10 cellular contexts compared by ENCODE assay signal in genomic region chr17:29558139-29558538, GRCh38. TPM values are rescaled to one million over a fixed set of nuclear protein-coding genes. Genes with fewer than 3 reads are reported as not detected.
DNase-seq lines count a peak whose midpoint lies in the region; ATAC-seq, FAIRE-seq and TF ChIP-seq lines count a peak whose summit lies in the region.
"Not testable (repeated sequence)": the region's sequence is repeated elsewhere in the genome, so short reads cannot be mapped to it uniquely, and the experiment has no call there.
"Had no signal": no experiment of that assay in that cellular context is flagged by ENCODE, and none has a peak within 500 bp of the region (broad histone marks: within the 10 kb centered on the region; RNA-seq: fewer than 3 reads in every experiment).

No MANE protein-coding gene starts in this region.

- DNase-seq in activated CD4-positive, alpha-beta memory T cell treated with anti-CD3 and anti-CD28 coated beads, Interleukin-2, amount 10 ng/mL, durations not matched to agents 7 days and 5 days; activated T-cell treated with anti-CD3 and anti-CD28 coated beads, Interleukin-2, amount 50 U/mL, for 72 hours; K562 (ENCODE audit: extremely low read depth in 1 of 4, low spot score in 3 of 4); endothelial cell of umbilical vein (ENCODE audit: low read depth, low spot score); natural killer cell: not testable (repeated sequence)

- H3K27ac Mint-ChIP-seq in IgD-negative memory B cell, result peak overlapping the region in 2 of 3 donors; percentile 46 to 59
- H3K27ac Mint-ChIP-seq in activated CD4-positive, alpha-beta memory T cell treated with anti-CD3 and anti-CD28 coated beads, Interleukin-2, amount 10 ng/mL, durations not matched to agents 7 days and 5 days, result peak overlapping the region; percentile 46
- peak overlapping the region; percentile 63 for H3K27ac Mint-ChIP-seq in activated T-cell treated with anti-CD3 and anti-CD28 coated beads, Interleukin-2, amount 50 U/mL, for 72 hours
- H3K27ac Mint-ChIP-seq in natural killer cell, result peak overlapping the region; percentile 78 to 81
- H3K27ac Mint-ChIP-seq in stimulated activated memory B cell treated with anti-CD40 and anti-IgM and Interleukin-4, amounts not matched to agents 10 μg/mL and 1 μg/mL and 100 μg/mL, for 72 hours, result peak overlapping the region; percentile 95

- H3K9me3 ChIP-seq in BLaER1 treated with 17β-estradiol and CSF1 and Interleukin-3, amounts not matched to agents 10 nM and 100 nM (replicated peaks in 1 of 11); K562 (replicated peaks; ENCODE audit: control insufficient read depth, insufficient read depth, low read depth, low read length); endothelial cell of umbilical vein (replicated peaks; ENCODE audit: control insufficient read depth, insufficient read depth, low read length): not testable (repeated sequence)

- 26% methylated on average over 4 of the region's 5 CpGs for WGBS in K562 (ENCODE audit: insufficient coverage, low coverage, missing lambda C conversion rate)

- intact Hi-C loops in K562 (cut with micrococcal nuclease), result loop anchor here (10.0 kb wide), 1 partner anchor 413 kb away; no protein-coding TSS in a partner anchor
- intact Hi-C loops in endothelial cell of umbilical vein (cut with micrococcal nuclease); natural killer cell (cut with micrococcal nuclease): not testable (repeated sequence)

- not testable (repeated sequence) for TF ChIP-seq EP300 in K562 (IDR thresholded peaks at IDR 0.05; ENCODE audit: low read length)

- H3K9me1 ChIP-seq in K562 (ENCODE audit: control insufficient read depth, insufficient read depth, low read length); endothelial cell of umbilical vein (replicated peaks; ENCODE audit: control insufficient read depth, extremely low read depth, insufficient read depth, low read length): not testable (repeated sequence)

- H2AFZ ChIP-seq in K562 (ENCODE audit: low read depth, low read length); endothelial cell of umbilical vein (ENCODE audit: low read depth, low read length): not testable (repeated sequence)

- peak overlapping the region in 7 of 11 experiments; percentile 34 to 100 (median 96); a peak in 13 of 22 replicates for H3K4me2 ChIP-seq in BLaER1 treated with 17β-estradiol and CSF1 and Interleukin-3, amounts not matched to agents 10 nM and 100 nM
- not testable (repeated sequence) for H3K4me2 ChIP-seq in K562 (ENCODE audit: insufficient read depth, low read length); endothelial cell of umbilical vein (ENCODE audit: insufficient read depth, low read length)

- in situ Hi-C loops in K562 (cut with MboI), result not testable (repeated sequence)

- H3K36me3 ChIP-seq in BLaER1 treated with 17β-estradiol and CSF1 and Interleukin-3, amounts not matched to agents 10 nM and 100 nM, result peaks cover 0 to 20% (median 0%) of the 10 kb centered on the region in 11 experiments; a peak in 6 of 22 replicates
- not testable (repeated sequence) for H3K36me3 ChIP-seq in K562 (ENCODE audit: control insufficient read depth, insufficient read depth, low read length); endothelial cell of umbilical vein (ENCODE audit: control insufficient read depth in 2 of 2, extremely low read depth in 1 of 2, insufficient read depth in 2 of 2, low read length in 2 of 2)

- CTCF ChIA-PET in activated CD4-positive, alpha-beta memory T cell treated with anti-CD3 and anti-CD28 coated beads, Interleukin-2, amount 10 ng/mL, durations not matched to agents 7 days and 5 days (lab: Charles Lee), result interaction anchor here (1.7 to 3.6 kb wide), 2 partner anchors 24 to 188 kb away, joined by 3 to 9 read pairs; no protein-coding TSS in a partner anchor
- CTCF ChIA-PET in K562 (lab: Yijun Ruan, JAX; ENCODE audit: low intra/inter-chr PET ratio), result not testable (repeated sequence)
- CTCF ChIA-PET in endothelial cell of umbilical vein (lab: Charles Lee), result interaction anchor here (4.1 kb wide), 1 partner anchor 22 kb away, joined by 16 read pairs; no protein-coding TSS in a partner anchor

- not testable (repeated sequence) for TF ChIP-seq POLR2A in K562 (conservative IDR thresholded peaks at IDR 0.05); endothelial cell of umbilical vein (IDR thresholded peaks at IDR 0.05; ENCODE audit: low read depth, low read length)

- TF ChIP-seq RAD21 in K562 (CRISPR knock-in tag; conservative IDR thresholded peaks at IDR 0.05 in 1 of 2, IDR thresholded peaks at IDR 0.05 in 1 of 2), result not testable (repeated sequence)

- not testable (repeated sequence) for FAIRE-seq in K562 (lab: Jason Lieb, UNC)
- FAIRE-seq in endothelial cell of umbilical vein (lab: Jason Lieb, UNC), result peak; percentile 50

- not testable (repeated sequence) for H3K9me3 Mint-ChIP-seq in IgD-negative memory B cell; activated CD4-positive, alpha-beta memory T cell treated with anti-CD3 and anti-CD28 coated beads, Interleukin-2, amount 10 ng/mL, durations not matched to agents 7 days and 5 days; activated T-cell treated with anti-CD3 and anti-CD28 coated beads, Interleukin-2, amount 50 U/mL, for 72 hours; natural killer cell; stimulated activated memory B cell treated with anti-CD40 and anti-IgM and Interleukin-4, amounts not matched to agents 10 μg/mL and 1 μg/mL and 100 μg/mL, for 72 hours

- POLR2A ChIA-PET in activated CD4-positive, alpha-beta memory T cell treated with anti-CD3 and anti-CD28 coated beads, Interleukin-2, amount 10 ng/mL, durations not matched to agents 7 days and 5 days (lab: Charles Lee); K562 (lab: Yijun Ruan, JAX); endothelial cell of umbilical vein (lab: Charles Lee): not testable (repeated sequence)

- H3K27me3 Mint-ChIP-seq in IgD-negative memory B cell; activated CD4-positive, alpha-beta memory T cell treated with anti-CD3 and anti-CD28 coated beads, Interleukin-2, amount 10 ng/mL, durations not matched to agents 7 days and 5 days; activated T-cell treated with anti-CD3 and anti-CD28 coated beads, Interleukin-2, amount 50 U/mL, for 72 hours (ENCODE audit: low read depth); natural killer cell (ENCODE audit: low read depth in 2 of 2); stimulated activated memory B cell treated with anti-CD40 and anti-IgM and Interleukin-4, amounts not matched to agents 10 μg/mL and 1 μg/mL and 100 μg/mL, for 72 hours: not testable (repeated sequence)

- ATAC-seq in activated T-cell treated with anti-CD3 and anti-CD28 coated beads, Interleukin-2, amount 50 U/mL, for 72 hours (replicated peaks in 1 of 2); K562; natural killer cell; stimulated activated memory B cell treated with anti-CD40 and anti-IgM and Interleukin-4, amounts not matched to agents 10 μg/mL and 1 μg/mL and 100 μg/mL, for 72 hours: not testable (repeated sequence)

- peaks cover 32 to 48% (median 33%) of the 10 kb centered on the region in 3 donors for H3K4me1 Mint-ChIP-seq in IgD-negative memory B cell
- peaks cover 44% of the 10 kb centered on the region for H3K4me1 Mint-ChIP-seq in activated CD4-positive, alpha-beta memory T cell treated with anti-CD3 and anti-CD28 coated beads, Interleukin-2, amount 10 ng/mL, durations not matched to agents 7 days and 5 days
- H3K4me1 Mint-ChIP-seq in activated T-cell treated with anti-CD3 and anti-CD28 coated beads, Interleukin-2, amount 50 U/mL, for 72 hours (ENCODE audit: low read depth), result peaks cover 28% of the 10 kb centered on the region
- H3K4me1 Mint-ChIP-seq in natural killer cell, result peaks cover 38 to 45% of the 10 kb centered on the region in 2 donors
- H3K4me1 Mint-ChIP-seq in stimulated activated memory B cell treated with anti-CD40 and anti-IgM and Interleukin-4, amounts not matched to agents 10 μg/mL and 1 μg/mL and 100 μg/mL, for 72 hours, result peaks cover 68% of the 10 kb centered on the region

- dilution Hi-C loops in endothelial cell of umbilical vein (cut with MboI; ENCODE audit: extremely low pct_ligation_motif_present, low sequenced_read_pairs), result not testable (repeated sequence)

- peaks cover 0 to 16% (median 0%) of the 10 kb centered on the region in 11 experiments; a peak in 2 of 22 replicates for H4K20me1 ChIP-seq in BLaER1 treated with 17β-estradiol and CSF1 and Interleukin-3, amounts not matched to agents 10 nM and 100 nM
- peaks cover 19% of the 10 kb centered on the region for H4K20me1 ChIP-seq in K562 (replicated peaks; ENCODE audit: control insufficient read depth, insufficient read depth, low read length)
- H4K20me1 ChIP-seq in endothelial cell of umbilical vein (replicated peaks; ENCODE audit: control insufficient read depth, extremely low read depth, insufficient read depth, low read length), result not testable (repeated sequence)

- H3K4me1 ChIP-seq in BLaER1 treated with 17β-estradiol and CSF1 and Interleukin-3, amounts not matched to agents 10 nM and 100 nM, result peaks cover 42 to 65% (median 61%) of the 10 kb centered on the region in 10 experiments
- peaks cover 8 to 14% of the 10 kb centered on the region in 2 experiments; a peak in 4 of 5 replicates for H3K4me1 ChIP-seq in K562 (replicated peaks in 1 of 2; ENCODE audit: control insufficient read depth in 2 of 2, insufficient read depth in 2 of 2, low read length in 2 of 2)
- not testable (repeated sequence) for H3K4me1 ChIP-seq in endothelial cell of umbilical vein (ENCODE audit: control insufficient read depth, extremely low read depth, insufficient read depth, low read length)

- H3K27ac ChIP-seq in BLaER1 treated with 17β-estradiol and CSF1 and Interleukin-3, amounts not matched to agents 10 nM and 100 nM, result peak overlapping the region in 4 of 11 experiments; percentile 16 to 89 (median 82); a peak in 4 of 22 replicates
- not testable (repeated sequence) for H3K27ac ChIP-seq in K562 (ENCODE audit: extremely low read depth, low read depth, low read length); endothelial cell of umbilical vein (ENCODE audit: insufficient read depth, low read depth, low read length)

- peak overlapping the region in 2 of 4 donors; percentile 72 to 78 for H3K4me3 Mint-ChIP-seq in IgD-negative memory B cell
- H3K4me3 Mint-ChIP-seq in activated CD4-positive, alpha-beta memory T cell treated with anti-CD3 and anti-CD28 coated beads, Interleukin-2, amount 10 ng/mL, durations not matched to agents 7 days and 5 days; activated T-cell treated with anti-CD3 and anti-CD28 coated beads, Interleukin-2, amount 50 U/mL, for 72 hours; natural killer cell; stimulated activated memory B cell treated with anti-CD40 and anti-IgM and Interleukin-4, amounts not matched to agents 10 μg/mL and 1 μg/mL and 100 μg/mL, for 72 hours: not testable (repeated sequence)

- not testable (repeated sequence) for H3K27me3 ChIP-seq in BLaER1 treated with 17β-estradiol and CSF1 and Interleukin-3, amounts not matched to agents 10 nM and 100 nM; endothelial cell of umbilical vein (ENCODE audit: control insufficient read depth in 2 of 2, insufficient read depth in 2 of 2, low read length in 2 of 2)
- peaks cover 10 to 20% of the 10 kb centered on the region in 2 experiments; a peak in 4 of 5 replicates for H3K27me3 ChIP-seq in K562 (ENCODE audit: control insufficient read depth in 2 of 2, insufficient read depth in 2 of 2, low read length in 2 of 2)

- not testable (repeated sequence) for BruUV-seq in K562 (replicated peaks; lab: Mats Ljungman, UMichigan); endothelial cell of umbilical vein (replicated peaks; lab: Mats Ljungman, UMichigan)

- not testable (repeated sequence) for H3K4me3 ChIP-seq in BLaER1 treated with 17β-estradiol and CSF1 and Interleukin-3, amounts not matched to agents 10 nM and 100 nM; K562; endothelial cell of umbilical vein (replicated peaks in 1 of 3; ENCODE audit: insufficient read depth in 1 of 3, low read depth in 1 of 3, low read length in 3 of 3)

- TF ChIP-seq CTCF in K562 (IDR thresholded peaks at IDR 0.05 in 2 of 3, conservative IDR thresholded peaks at IDR 0.05 in 1 of 3; ENCODE audit: insufficient read depth in 2 of 3, low read depth in 1 of 3, low read length in 3 of 3); endothelial cell of umbilical vein (IDR thresholded peaks at IDR 0.05; ENCODE audit: extremely low read depth in 1 of 2, insufficient read depth in 1 of 2, low read depth in 1 of 2, low read length in 2 of 2); natural killer cell (IDR thresholded peaks at IDR 0.05): not testable (repeated sequence)

- not testable (repeated sequence) for H3K9ac ChIP-seq in BLaER1 treated with 17β-estradiol and CSF1 and Interleukin-3, amounts not matched to agents 10 nM and 100 nM; K562 (ENCODE audit: insufficient read depth in 1 of 2, low read depth in 2 of 2, low read length in 2 of 2); endothelial cell of umbilical vein (replicated peaks; ENCODE audit: extremely low read depth, insufficient read depth, low read length)

- H3K36me3 Mint-ChIP-seq in IgD-negative memory B cell; activated T-cell treated with anti-CD3 and anti-CD28 coated beads, Interleukin-2, amount 50 U/mL, for 72 hours (ENCODE audit: insufficient read depth in 2 of 2); natural killer cell: not testable (repeated sequence)
- H3K36me3 Mint-ChIP-seq in activated CD4-positive, alpha-beta memory T cell treated with anti-CD3 and anti-CD28 coated beads, Interleukin-2, amount 10 ng/mL, durations not matched to agents 7 days and 5 days (ENCODE audit: low read depth), result peaks cover 24% of the 10 kb centered on the region
- H3K36me3 Mint-ChIP-seq in stimulated activated memory B cell treated with anti-CD40 and anti-IgM and Interleukin-4, amounts not matched to agents 10 μg/mL and 1 μg/mL and 100 μg/mL, for 72 hours, result peaks cover 16% of the 10 kb centered on the region

- not testable (repeated sequence) for H3K79me2 ChIP-seq in K562 (ENCODE audit: control insufficient read depth, insufficient read depth, low read length); endothelial cell of umbilical vein (ENCODE audit: control insufficient read depth, insufficient read depth, low read length)

RNA-seq across cellular contexts. Expression of gene ABHD15, which starts 8.7 kb away (rescaled TPM):
- 11.7 TPM for polyA plus RNA-seq in IgD-negative memory B cell
- total RNA-seq in activated CD4-positive, alpha-beta memory T cell treated with anti-CD3 and anti-CD28 coated beads, Interleukin-2, amount 10 ng/mL, durations not matched to agents 7 days and 5 days, result 10 to 100 TPM; 18.5 to 19.3 TPM
- total RNA-seq in activated T-cell treated with anti-CD3 and anti-CD28 coated beads, Interleukin-2, amount 50 U/mL, for 72 hours, result 1 to 10 TPM; 7.4 to 7.7 TPM
- total RNA-seq in K562 (2011; cell fraction: chromatin; rRNA removed; ENCODE audit: low replicate concordance), result 4.0 and 8.2 TPM in 2 replicates
- total RNA-seq in K562 (2011; cell fraction: nucleolus; rRNA removed), result 6.7 and 7.8 TPM in 2 replicates
- total RNA-seq in K562 (2011; cell fraction: nucleoplasm; rRNA removed), result 4.4 and 5.1 TPM in 2 replicates
- 2.4 and 3.1 TPM in 2 replicates for total RNA-seq in K562 (2014; rRNA removed)
- 2.0 and 2.2 TPM in 2 replicates for total RNA-seq in K562 (2014; rRNA removed; fragmentation: Illumina TruSeq; extraction: Trizol)
- 3.8 and 4.2 TPM in 2 replicates for total RNA-seq in K562 (2015; rRNA removed; fragmentation: Illumina TruSeq; extraction: Trizol)
- 4.0 and 4.2 TPM in 2 replicates for total RNA-seq in K562 (2021)
- 0.85 and 1.8 TPM in 2 replicates for polyA plus RNA-seq in K562 (2011; rRNA removed)
- polyA plus RNA-seq in K562 (2011; cell fraction: cytosol; rRNA removed), result 0.83 and 3.0 TPM in 2 replicates
- 1.4 and 2.9 TPM in 2 replicates for polyA plus RNA-seq in K562 (2011; cell fraction: nucleus; rRNA removed)
- 3.2 and 5.4 TPM in 2 replicates for polyA plus RNA-seq in K562 (2012)
- polyA plus RNA-seq in K562 (2014; fragmentation: Illumina TruSeq; extraction: Trizol), result 2.4 and 2.5 TPM in 2 replicates
- polyA plus RNA-seq in K562 (2014; fragmentation: Nextera tagmentation; extraction: Ambion mirVana), result under 1 TPM; 0.85 to 0.97 TPM
- polyA plus RNA-seq in K562 (2014; rRNA removed), result 2.1 and 2.9 TPM in 2 replicates
- 1.6 and 3.6 TPM in 2 replicates for polyA minus RNA-seq in K562 (2011; rRNA and poly(A)+ RNA removed)
- polyA minus RNA-seq in K562 (2011; cell fraction: cytosol; rRNA and poly(A)+ RNA removed), result 1.5 and 2.9 TPM in 2 replicates
- 1.7 and 2.8 TPM in 2 replicates for polyA minus RNA-seq in K562 (2011; cell fraction: nucleus; rRNA and poly(A)+ RNA removed)
- 5.6 and 5.9 TPM in 2 replicates for total RNA-seq in endothelial cell of umbilical vein
- 3.8 and 4.7 TPM in 2 replicates for polyA plus RNA-seq in endothelial cell of umbilical vein
- polyA plus RNA-seq in endothelial cell of umbilical vein (2011; cell fraction: cytosol; rRNA removed), result 3.7 and 4.2 TPM in 2 replicates
- polyA plus RNA-seq in endothelial cell of umbilical vein (2011; cell fraction: nucleus; rRNA removed), result 3.1 and 3.4 TPM in 2 replicates
- 6.1 TPM in 2 replicates for polyA plus RNA-seq in endothelial cell of umbilical vein (2012)
- 5.5 and 8.6 TPM in 2 replicates for polyA minus RNA-seq in endothelial cell of umbilical vein
- polyA minus RNA-seq in endothelial cell of umbilical vein (2011; cell fraction: cytosol; rRNA and poly(A)+ RNA removed), result 7.7 TPM
- 1.8 and 2.7 TPM in 2 replicates for polyA minus RNA-seq in endothelial cell of umbilical vein (2011; cell fraction: nucleus; rRNA and poly(A)+ RNA removed)
- total RNA-seq in natural killer cell, result 10 to 100 TPM; 31.7 to 33.8 (median 33.1) TPM

RNA-seq across cellular contexts. Expression of gene TP53I13, which starts 10.4 kb away (rescaled TPM):
- polyA plus RNA-seq in IgD-negative memory B cell (29.4 TPM), K562 (2011; rRNA removed) (9.1 and 10.3 TPM in 2 replicates), K562 (2014; fragmentation: Illumina TruSeq; extraction: Trizol) (4.7 and 13.5 TPM in 2 replicates), K562 (2014; fragmentation: Nextera tagmentation; extraction: Ambion mirVana) (under 1 TPM; 0.08 to 0.13 TPM), K562 (2014; rRNA removed) (23.8 and 27.2 TPM in 2 replicates), endothelial cell of umbilical vein (42.7 and 72.3 TPM in 2 replicates)
- total RNA-seq in activated CD4-positive, alpha-beta memory T cell treated with anti-CD3 and anti-CD28 coated beads, Interleukin-2, amount 10 ng/mL, durations not matched to agents 7 days and 5 days, result 100 to 1,000 TPM; 112 to 118 TPM
- total RNA-seq in activated T-cell treated with anti-CD3 and anti-CD28 coated beads, Interleukin-2, amount 50 U/mL, for 72 hours, result 100 to 1,000 TPM in 1 of 2 donors, 10 to 100 TPM in 1; 77.4 to 103 TPM
- total RNA-seq in K562 (2011; cell fraction: chromatin; rRNA removed; ENCODE audit: low replicate concordance), result 13.5 and 50.0 TPM in 2 replicates
- 63.0 and 73.5 TPM in 2 replicates for total RNA-seq in K562 (2011; cell fraction: nucleolus; rRNA removed)
- 36.1 and 46.0 TPM in 2 replicates for total RNA-seq in K562 (2011; cell fraction: nucleoplasm; rRNA removed)
- total RNA-seq in K562 (2014; rRNA removed) (25.2 and 27.6 TPM in 2 replicates), K562 (2014; rRNA removed; fragmentation: Illumina TruSeq; extraction: Trizol) (1.8 and 3.3 TPM in 2 replicates), K562 (2015; rRNA removed; fragmentation: Illumina TruSeq; extraction: Trizol) (13.0 and 13.9 TPM in 2 replicates), K562 (2021) (24.5 and 28.3 TPM in 2 replicates), endothelial cell of umbilical vein (33.8 and 41.1 TPM in 2 replicates), natural killer cell (100 to 1,000 TPM; 122 to 148 (median 148) TPM)
- polyA plus RNA-seq in K562 (2011; cell fraction: cytosol; rRNA removed), result 9.9 and 48.3 TPM in 2 replicates
- polyA plus RNA-seq in K562 (2011; cell fraction: nucleus; rRNA removed), result 48.7 and 101 TPM in 2 replicates
- polyA plus RNA-seq in K562 (2012), result 16.9 and 38.4 TPM in 2 replicates
- 1.5 and 4.3 TPM in 2 replicates for polyA minus RNA-seq in K562 (2011; rRNA and poly(A)+ RNA removed)
- 16.0 and 22.0 TPM in 2 replicates for polyA minus RNA-seq in K562 (2011; cell fraction: cytosol; rRNA and poly(A)+ RNA removed)
- 17.6 and 17.8 TPM in 2 replicates for polyA minus RNA-seq in K562 (2011; cell fraction: nucleus; rRNA and poly(A)+ RNA removed)
- polyA plus RNA-seq in endothelial cell of umbilical vein (2011; cell fraction: cytosol; rRNA removed), result 19.3 and 35.8 TPM in 2 replicates
- 93.1 and 99.6 TPM in 2 replicates for polyA plus RNA-seq in endothelial cell of umbilical vein (2011; cell fraction: nucleus; rRNA removed)
- 22.6 and 36.1 TPM in 2 replicates for polyA plus RNA-seq in endothelial cell of umbilical vein (2012)
- 12.9 and 23.4 TPM in 2 replicates for polyA minus RNA-seq in endothelial cell of umbilical vein
- polyA minus RNA-seq in endothelial cell of umbilical vein (2011; cell fraction: cytosol; rRNA and poly(A)+ RNA removed), result 18.9 TPM
- 7.2 and 21.1 TPM in 2 replicates for polyA minus RNA-seq in endothelial cell of umbilical vein (2011; cell fraction: nucleus; rRNA and poly(A)+ RNA removed)

RNA-seq across cellular contexts. Expression of gene GIT1, which starts 31.3 kb away (rescaled TPM):
- polyA plus RNA-seq in IgD-negative memory B cell, result 8.6 TPM
- 10 to 100 TPM; 76.6 to 80.4 TPM for total RNA-seq in activated CD4-positive, alpha-beta memory T cell treated with anti-CD3 and anti-CD28 coated beads, Interleukin-2, amount 10 ng/mL, durations not matched to agents 7 days and 5 days
- total RNA-seq in activated T-cell treated with anti-CD3 and anti-CD28 coated beads, Interleukin-2, amount 50 U/mL, for 72 hours, result 10 to 100 TPM; 45.0 to 47.4 TPM
- 26.1 and 92.6 TPM in 2 replicates for total RNA-seq in K562 (2011; cell fraction: chromatin; rRNA removed; ENCODE audit: low replicate concordance)
- 53.0 and 61.9 TPM in 2 replicates for total RNA-seq in K562 (2011; cell fraction: nucleolus; rRNA removed)
- 24.8 and 33.5 TPM in 2 replicates for total RNA-seq in K562 (2011; cell fraction: nucleoplasm; rRNA removed)
- 22.6 and 27.5 TPM in 2 replicates for total RNA-seq in K562 (2014; rRNA removed)
- total RNA-seq in K562 (2014; rRNA removed; fragmentation: Illumina TruSeq; extraction: Trizol), result 7.2 and 11.4 TPM in 2 replicates
- 17.1 and 17.3 TPM in 2 replicates for total RNA-seq in K562 (2015; rRNA removed; fragmentation: Illumina TruSeq; extraction: Trizol)
- 31.3 and 35.3 TPM in 2 replicates for total RNA-seq in K562 (2021)
- 15.9 and 16.5 TPM in 2 replicates for polyA plus RNA-seq in K562 (2011; rRNA removed)
- 12.4 and 42.3 TPM in 2 replicates for polyA plus RNA-seq in K562 (2011; cell fraction: cytosol; rRNA removed)
- 30.8 and 82.9 TPM in 2 replicates for polyA plus RNA-seq in K562 (2011; cell fraction: nucleus; rRNA removed)
- 22.2 and 29.8 TPM in 2 replicates for polyA plus RNA-seq in K562 (2012)
- polyA plus RNA-seq in K562 (2014; fragmentation: Illumina TruSeq; extraction: Trizol), result 29.9 and 31.2 TPM in 2 replicates
- polyA plus RNA-seq in K562 (2014; fragmentation: Nextera tagmentation; extraction: Ambion mirVana), result under 1 TPM; 0.35 to 0.38 TPM
- 21.4 and 21.6 TPM in 2 replicates for polyA plus RNA-seq in K562 (2014; rRNA removed)
- polyA minus RNA-seq in K562 (2011; rRNA and poly(A)+ RNA removed), result 7.8 and 14.8 TPM in 2 replicates
- 22.0 and 24.6 TPM in 2 replicates for polyA minus RNA-seq in K562 (2011; cell fraction: cytosol; rRNA and poly(A)+ RNA removed)
- 21.4 and 31.9 TPM in 2 replicates for polyA minus RNA-seq in K562 (2011; cell fraction: nucleus; rRNA and poly(A)+ RNA removed)
- 82.0 and 92.5 TPM in 2 replicates for total RNA-seq in endothelial cell of umbilical vein
- polyA plus RNA-seq in endothelial cell of umbilical vein, result 75.5 and 97.5 TPM in 2 replicates
- polyA plus RNA-seq in endothelial cell of umbilical vein (2011; cell fraction: cytosol; rRNA removed), result 74.6 and 75.7 TPM in 2 replicates
- 118 and 146 TPM in 2 replicates for polyA plus RNA-seq in endothelial cell of umbilical vein (2011; cell fraction: nucleus; rRNA removed)
- 63.1 and 66.3 TPM in 2 replicates for polyA plus RNA-seq in endothelial cell of umbilical vein (2012)
- polyA minus RNA-seq in endothelial cell of umbilical vein, result 63.9 and 96.6 TPM in 2 replicates
- polyA minus RNA-seq in endothelial cell of umbilical vein (2011; cell fraction: cytosol; rRNA and poly(A)+ RNA removed), result 44.4 TPM
- polyA minus RNA-seq in endothelial cell of umbilical vein (2011; cell fraction: nucleus; rRNA and poly(A)+ RNA removed), result 40.9 and 60.4 TPM in 2 replicates
- total RNA-seq in natural killer cell, result 10 to 100 TPM; 39.4 to 61.4 (median 54.6) TPM

RNA-seq across cellular contexts. Expression of gene ANKRD13B, which starts 34.8 kb away (rescaled TPM):
- not detected for polyA plus RNA-seq in IgD-negative memory B cell
- total RNA-seq in activated CD4-positive, alpha-beta memory T cell treated with anti-CD3 and anti-CD28 coated beads, Interleukin-2, amount 10 ng/mL, durations not matched to agents 7 days and 5 days, result 10 to 100 TPM; 11.3 to 13.6 TPM
- 10 to 100 TPM in 1 of 2 donors, 1 to 10 TPM in 1; 7.9 to 13.5 TPM for total RNA-seq in activated T-cell treated with anti-CD3 and anti-CD28 coated beads, Interleukin-2, amount 50 U/mL, for 72 hours
- 17.2 and 53.9 TPM in 2 replicates for total RNA-seq in K562 (2011; cell fraction: chromatin; rRNA removed; ENCODE audit: low replicate concordance)
- total RNA-seq in K562 (2011; cell fraction: nucleolus; rRNA removed), result 37.9 and 41.4 TPM in 2 replicates
- 20.8 and 22.1 TPM in 2 replicates for total RNA-seq in K562 (2011; cell fraction: nucleoplasm; rRNA removed)
- 15.8 and 17.1 TPM in 2 replicates for total RNA-seq in K562 (2014; rRNA removed)
- total RNA-seq in K562 (2014; rRNA removed; fragmentation: Illumina TruSeq; extraction: Trizol), result 2.5 and 3.5 TPM in 2 replicates
- total RNA-seq in K562 (2015; rRNA removed; fragmentation: Illumina TruSeq; extraction: Trizol), result 4.3 and 5.0 TPM in 2 replicates
- 22.3 and 28.1 TPM in 2 replicates for total RNA-seq in K562 (2021)
- polyA plus RNA-seq in K562 (2011; rRNA removed), result 4.6 and 6.5 TPM in 2 replicates
- polyA plus RNA-seq in K562 (2011; cell fraction: cytosol; rRNA removed), result 3.9 and 14.6 TPM in 2 replicates
- polyA plus RNA-seq in K562 (2011; cell fraction: nucleus; rRNA removed), result 28.4 and 73.6 TPM in 2 replicates
- 9.4 and 11.3 TPM in 2 replicates for polyA plus RNA-seq in K562 (2012)
- 10.3 and 11.7 TPM in 2 replicates for polyA plus RNA-seq in K562 (2014; fragmentation: Illumina TruSeq; extraction: Trizol)
- polyA plus RNA-seq in K562 (2014; fragmentation: Nextera tagmentation; extraction: Ambion mirVana), result under 1 TPM; 0.15 to 0.59 TPM
- polyA plus RNA-seq in K562 (2014; rRNA removed), result 14.2 and 15.6 TPM in 2 replicates
- 2.5 and 3.7 TPM in 2 replicates for polyA minus RNA-seq in K562 (2011; rRNA and poly(A)+ RNA removed)
- polyA minus RNA-seq in K562 (2011; cell fraction: cytosol; rRNA and poly(A)+ RNA removed), result 8.7 and 9.4 TPM in 2 replicates
- 11.3 and 11.8 TPM in 2 replicates for polyA minus RNA-seq in K562 (2011; cell fraction: nucleus; rRNA and poly(A)+ RNA removed)
- 21.1 and 22.8 TPM in 2 replicates for total RNA-seq in endothelial cell of umbilical vein
- 23.2 and 26.7 TPM in 2 replicates for polyA plus RNA-seq in endothelial cell of umbilical vein
- 10.5 and 15.8 TPM in 2 replicates for polyA plus RNA-seq in endothelial cell of umbilical vein (2011; cell fraction: cytosol; rRNA removed)
- 92.5 and 94.8 TPM in 2 replicates for polyA plus RNA-seq in endothelial cell of umbilical vein (2011; cell fraction: nucleus; rRNA removed)
- 25.3 and 34.7 TPM in 2 replicates for polyA plus RNA-seq in endothelial cell of umbilical vein (2012)
- polyA minus RNA-seq in endothelial cell of umbilical vein, result 15.5 and 20.3 TPM in 2 replicates
- polyA minus RNA-seq in endothelial cell of umbilical vein (2011; cell fraction: cytosol; rRNA and poly(A)+ RNA removed), result 21.3 TPM
- polyA minus RNA-seq in endothelial cell of umbilical vein (2011; cell fraction: nucleus; rRNA and poly(A)+ RNA removed), result 17.8 and 28.5 TPM in 2 replicates
- total RNA-seq in natural killer cell, result 1 to 10 TPM; 2.3 to 6.6 (median 4.0) TPM
- polyA plus RNA-seq: CD14-positive monocyte; CD4-positive, alpha-beta memory T cell had no signal
